In genomic region chr15:58423205-58423604, GRCh38 we compare ENCODE assay signal across 1 cellular context.
TF ChIP-seq lines count a peak whose summit lies in the region.

No MANE protein-coding gene starts in this region.

TF ChIP-seq in GM23338, 12 proteins besides CTCF, POLR2A, EP300 and RAD21 (continued from another document):
- TF ChIP-seq ZNF462 (CRISPR knock-in tag; IDR thresholded peaks at IDR 0.05) (no peak), NANOG (IDR thresholded peaks at IDR 0.05; ENCODE audit: borderline replicate concordance) (no peak), REST (IDR thresholded peaks at IDR 0.05; ENCODE audit: unreplicated experiment) (no peak), STAT1 (IDR thresholded peaks at IDR 0.05; ENCODE audit: unreplicated experiment) (no peak)
